ENCODE assay signal across 17 cellular contexts in the genomic region with DNA sequence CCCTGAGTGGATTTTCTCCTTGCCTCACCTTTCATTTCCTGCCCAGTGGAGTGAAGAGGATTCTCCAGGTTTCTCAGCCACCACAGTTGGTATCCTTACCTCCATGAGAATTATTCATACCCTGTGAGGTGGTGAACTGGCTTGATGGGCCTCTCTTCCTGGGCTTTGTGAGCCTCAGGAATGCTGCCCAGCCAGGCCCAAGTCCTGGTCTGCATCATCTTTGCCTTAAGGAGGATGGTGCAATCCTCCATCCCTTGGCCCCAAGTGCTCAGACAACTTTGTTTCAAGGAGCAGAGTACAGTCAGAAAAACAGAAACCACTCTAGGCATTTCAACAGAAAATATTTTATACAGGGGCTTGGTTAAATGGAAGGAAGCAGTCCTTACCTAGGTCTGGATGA.
"Had no signal": no experiment of that assay in that cellular context is flagged by ENCODE, and none has a peak within 500 bp of the region (broad histone marks: within the 10 kb centered on the region; RNA-seq: fewer than 3 reads in every experiment).

No MANE protein-coding gene starts in this region.

- H3K4me1 Mint-ChIP-seq: activated CD4-positive, alpha-beta T cell treated with anti-CD3 and anti-CD28 coated beads, Interleukin-2, amount 10 ng/mL, durations not matched to agents 24 days and 14 days; activated naive CD4-positive, alpha-beta T cell treated with anti-CD3 and anti-CD28 coated beads, Interleukin-2, amount 10 ng/mL, durations not matched to agents 7 days and 5 days; activated naive CD8-positive, alpha-beta T cell treated with anti-CD3 and anti-CD28 coated beads, Interleukin-2, amount 50 U/mL, for 24 hours; stimulated activated naive B cell treated with anti-CD40 and anti-IgM and Interleukin-4, amounts not matched to agents 10 μg/mL and 1 μg/mL and 100 μg/mL, for 72 hours had no signal

- ATAC-seq: activated CD8-positive, alpha-beta T cell treated with anti-CD3 and anti-CD28 coated beads, Interleukin-2, amount 10 ng/mL, durations not matched to agents 7 days and 5 days; activated naive CD8-positive, alpha-beta T cell treated with anti-CD3 and anti-CD28 coated beads, Interleukin-2, amount 50 U/mL, for 24 hours; stimulated activated naive B cell treated with anti-CD40 and anti-IgM and Interleukin-4, amounts not matched to agents 10 μg/mL and 1 μg/mL and 100 μg/mL, for 72 hours had no signal

- H3K4me3 Mint-ChIP-seq: activated CD4-positive, alpha-beta T cell treated with anti-CD3 and anti-CD28 coated beads, Interleukin-2, amount 10 ng/mL, durations not matched to agents 24 days and 14 days; activated CD8-positive, alpha-beta T cell treated with anti-CD3 and anti-CD28 coated beads, Interleukin-2, amount 10 ng/mL, durations not matched to agents 7 days and 5 days; activated naive CD4-positive, alpha-beta T cell treated with anti-CD3 and anti-CD28 coated beads, Interleukin-2, amount 10 ng/mL, durations not matched to agents 7 days and 5 days; activated naive CD8-positive, alpha-beta T cell treated with anti-CD3 and anti-CD28 coated beads, Interleukin-2, amount 50 U/mL, for 24 hours; nephron; stimulated activated naive B cell treated with anti-CD40 and anti-IgM and Interleukin-4, amounts not matched to agents 10 μg/mL and 1 μg/mL and 100 μg/mL, for 72 hours; T-helper 1 cell treated with Interleukin-12 subunit alpha and Interleukin-12 subunit beta and Interleukin-4 antibody, amounts not matched to agents 30 μg/mL and 1 μg/mL, for 36 hours had no signal

- H3K27ac Mint-ChIP-seq: activated CD4-positive, alpha-beta T cell treated with anti-CD3 and anti-CD28 coated beads, Interleukin-2, amount 10 ng/mL, durations not matched to agents 24 days and 14 days; activated CD8-positive, alpha-beta T cell treated with anti-CD3 and anti-CD28 coated beads, Interleukin-2, amount 10 ng/mL, durations not matched to agents 7 days and 5 days; activated naive CD4-positive, alpha-beta T cell treated with anti-CD3 and anti-CD28 coated beads, Interleukin-2, amount 10 ng/mL, durations not matched to agents 7 days and 5 days; activated naive CD8-positive, alpha-beta T cell treated with anti-CD3 and anti-CD28 coated beads, Interleukin-2, amount 50 U/mL, for 24 hours; stimulated activated naive B cell treated with anti-CD40 and anti-IgM and Interleukin-4, amounts not matched to agents 10 μg/mL and 1 μg/mL and 100 μg/mL, for 72 hours; T-helper 1 cell treated with Interleukin-12 subunit alpha and Interleukin-12 subunit beta and Interleukin-4 antibody, amounts not matched to agents 30 μg/mL and 1 μg/mL, for 36 hours had no signal

- H3K27ac ChIP-seq: sigmoid colon, spleen had no signal

- H3K9me3 Mint-ChIP-seq: activated CD4-positive, alpha-beta T cell treated with anti-CD3 and anti-CD28 coated beads, Interleukin-2, amount 10 ng/mL, durations not matched to agents 24 days and 14 days; activated naive CD8-positive, alpha-beta T cell treated with anti-CD3 and anti-CD28 coated beads, Interleukin-2, amount 50 U/mL, for 24 hours; T-helper 1 cell treated with Interleukin-12 subunit alpha and Interleukin-12 subunit beta and Interleukin-4 antibody, amounts not matched to agents 30 μg/mL and 1 μg/mL, for 36 hours had no signal

- H3K4me3 ChIP-seq: sigmoid colon, spleen had no signal

- H3K36me3 ChIP-seq: sigmoid colon, spleen had no signal

- DNase-seq: activated CD4-positive, alpha-beta T cell treated with anti-CD3 and anti-CD28 coated beads, Interleukin-2, amount 10 ng/mL, durations not matched to agents 24 days and 14 days; activated CD8-positive, alpha-beta memory T cell treated with anti-CD3 and anti-CD28 coated beads, Interleukin-2, amount 50 U/mL, for 4 hours; activated CD8-positive, alpha-beta T cell treated with anti-CD3 and anti-CD28 coated beads, Interleukin-2, amount 10 ng/mL, durations not matched to agents 7 days and 5 days; activated effector memory CD4-positive, alpha-beta T cell treated with Interleukin-2 at 50 U/mL for 16 hours; activated naive CD4-positive, alpha-beta T cell treated with anti-CD3 and anti-CD28 coated beads, Interleukin-2, amount 10 ng/mL, durations not matched to agents 7 days and 5 days; activated naive CD8-positive, alpha-beta T cell treated with anti-CD3 and anti-CD28 coated beads, Interleukin-2, amount 50 U/mL, for 24 hours; activated T-cell treated with anti-CD3 and anti-CD28 coated beads, Interleukin-2, amount 50 U/mL, for 48 hours; effector CD4-positive, alpha-beta T cell; head of caudate nucleus; kidney; left ventricle myocardium superior; nucleus accumbens; sigmoid colon; spleen; stimulated activated naive B cell treated with anti-CD40 and anti-IgM and Interleukin-4, amounts not matched to agents 10 μg/mL and 1 μg/mL and 100 μg/mL, for 72 hours had no signal

- H3K9me3 ChIP-seq: sigmoid colon had no signal

- H3K36me3 Mint-ChIP-seq: activated naive CD4-positive, alpha-beta T cell treated with anti-CD3 and anti-CD28 coated beads, Interleukin-2, amount 10 ng/mL, durations not matched to agents 7 days and 5 days; stimulated activated naive B cell treated with anti-CD40 and anti-IgM and Interleukin-4, amounts not matched to agents 10 μg/mL and 1 μg/mL and 100 μg/mL, for 72 hours had no signal

- H3K27me3 Mint-ChIP-seq: activated CD4-positive, alpha-beta T cell treated with anti-CD3 and anti-CD28 coated beads, Interleukin-2, amount 10 ng/mL, durations not matched to agents 24 days and 14 days; activated naive CD4-positive, alpha-beta T cell treated with anti-CD3 and anti-CD28 coated beads, Interleukin-2, amount 10 ng/mL, durations not matched to agents 7 days and 5 days; activated naive CD8-positive, alpha-beta T cell treated with anti-CD3 and anti-CD28 coated beads, Interleukin-2, amount 50 U/mL, for 24 hours; stimulated activated naive B cell treated with anti-CD40 and anti-IgM and Interleukin-4, amounts not matched to agents 10 μg/mL and 1 μg/mL and 100 μg/mL, for 72 hours had no signal

- H3K27me3 ChIP-seq: sigmoid colon had no signal
